In genomic region chr11:35529971-35530495, GRCh38 we compare ENCODE assay signal across 13 cellular contexts. TPM values are rescaled to one million over a fixed set of nuclear protein-coding genes. Genes with fewer than 3 reads are reported as not detected.
DNase-seq lines count a peak whose midpoint lies in the region; ATAC-seq, FAIRE-seq and TF ChIP-seq lines count a peak whose summit lies in the region.
"Had no signal": no experiment of that assay in that cellular context is flagged by ENCODE, and none has a peak within 500 bp of the region (broad histone marks: within the 10 kb centered on the region; RNA-seq: fewer than 3 reads in every experiment).

No MANE protein-coding gene starts in this region.

- in situ Hi-C loops in transverse colon (cut with MboI; ENCODE audit: low pct_ligation_motif_present in 1 of 4, low pct_unique_long_range_greater_than_20kb in 1 of 4, low sequenced_read_pairs in 3 of 4), result no loop called here

- ATAC-seq in Right ventricle myocardium inferior, result peak; percentile 24
- ATAC-seq in HG03439 (IDR thresholded peaks at IDR 0.05; ENCODE audit: unreplicated experiment), result no peak

- dilution Hi-C loops in keratinocyte (cut with MboI; ENCODE audit: extremely low pct_ligation_motif_present, low sequenced_read_pairs), result no loop called here

- DNase-seq in Right ventricle myocardium inferior (ENCODE audit: missing footprints) (no peak), right atrium auricular region (ENCODE audit: low spot score) (no peak), MCF 10A (ENCODE audit: unreplicated experiment) (peak; percentile 76), keratinocyte (ENCODE audit: low read depth, low spot score) (no peak), transverse colon (no peak), NCI-H1105 treated with DMSO at 0.1 percent for 48 hours (lab: John Stamatoyannopoulos, UW) (no peak), NCI-H2227 treated with DMSO at 0.1 percent for 48 hours (lab: John Stamatoyannopoulos, UW) (no peak)
- DNase-seq: activated CD8-positive, alpha-beta memory T cell treated with anti-CD3 and anti-CD28 coated beads, Interleukin-2, amount 50 U/mL, for 48 hours; NCI-H510A had no signal

- no peak overlapping the region for H3K4me3 ChIP-seq in right atrium auricular region
- no peak overlapping the region for H3K4me3 ChIP-seq in keratinocyte (ENCODE audit: control insufficient read depth in 2 of 3, extremely low read depth in 1 of 3, insufficient read depth in 2 of 3, low read depth in 1 of 3, low read length in 3 of 3)
- H3K4me3 ChIP-seq in transverse colon, result no peak overlapping the region

- H3K4me3 Mint-ChIP-seq in MCF 10A (ENCODE audit: unreplicated experiment), result no peak overlapping the region

- H3K9ac ChIP-seq in keratinocyte (ENCODE audit: control insufficient read depth, extremely low read depth, insufficient read depth, low read length), result no peak overlapping the region
- H3K9ac ChIP-seq: KMS-11 had no signal

- H3K4me1 ChIP-seq in right atrium auricular region, result peaks cover 0 to 20% of the 10 kb centered on the region in 2 donors
- peaks cover 31% of the 10 kb centered on the region for H3K4me1 ChIP-seq in keratinocyte (ENCODE audit: control insufficient read depth, extremely low read depth, insufficient read depth, low read length)
- H3K4me1 ChIP-seq in transverse colon, result peaks cover 0 to 5% (median 0%) of the 10 kb centered on the region in 4 donors

- peak overlapping the region; percentile 46 for H3K4me2 ChIP-seq in keratinocyte (ENCODE audit: control insufficient read depth, extremely low read depth, insufficient read depth, low read depth, low read length)
- H3K4me2 ChIP-seq: KMS-11 had no signal

- no TSS peak for BruUV-seq in MCF 10A (replicated peaks; lab: Mats Ljungman, UMichigan)

- H3K36me3 Mint-ChIP-seq in MCF 10A (ENCODE audit: insufficient read depth, unreplicated experiment), result no peaks in the 10 kb centered on the region

- H3K27me3 Mint-ChIP-seq in MCF 10A (ENCODE audit: insufficient read depth, unreplicated experiment), result no peaks in the 10 kb centered on the region

- FAIRE-seq in keratinocyte (lab: Jason Lieb, UNC), result peak; percentile 98

- H3K79me2 ChIP-seq in keratinocyte (ENCODE audit: control insufficient read depth, insufficient read depth, low read length), result no peaks in the 10 kb centered on the region

- 33 to 77% methylated on average over 1 to 2 of the region's 2 CpGs for WGBS in transverse colon (ENCODE audit: low coverage in 1 of 2), 2 donors

- H3K4me1 Mint-ChIP-seq in MCF 10A (ENCODE audit: insufficient read depth, unreplicated experiment), result peaks cover 18% of the 10 kb centered on the region

- peak overlapping the region; percentile 67 for H2AFZ ChIP-seq in keratinocyte (ENCODE audit: control insufficient read depth, low read length)

- no peaks in the 10 kb centered on the region for H3K27me3 ChIP-seq in right atrium auricular region
- no peaks in the 10 kb centered on the region for H3K27me3 ChIP-seq in keratinocyte (ENCODE audit: control insufficient read depth, extremely low read depth, insufficient read depth, low read length)
- H3K27me3 ChIP-seq in transverse colon, result peaks cover 42% of the 10 kb centered on the region

- no peaks in the 10 kb centered on the region for H3K9me1 ChIP-seq in keratinocyte (ENCODE audit: control insufficient read depth, extremely low read depth, insufficient read depth, low read length)

- intact Hi-C loops in Right ventricle myocardium inferior (cut with DNase I), result no loop called here
- intact Hi-C loops in MCF 10A (cut with micrococcal nuclease), result no loop called here
- intact Hi-C loops in transverse colon (cut with DNase I; ENCODE audit: low total_unique reads), result no loop called here

- H3K9me3 ChIP-seq in right atrium auricular region (no peaks in the 10 kb centered on the region), keratinocyte (ENCODE audit: control insufficient read depth, low read depth, low read length) (no peaks in the 10 kb centered on the region), transverse colon (no peaks in the 10 kb centered on the region)

- no peak for TF ChIP-seq CTCF in right atrium auricular region (IDR thresholded peaks at IDR 0.05)
- TF ChIP-seq CTCF in MCF 10A (IDR thresholded peaks at IDR 0.05; ENCODE audit: unreplicated experiment), result no peak
- no peak for TF ChIP-seq CTCF in keratinocyte (optimal IDR thresholded peaks at IDR 0.05 in 1 of 3, IDR thresholded peaks at IDR 0.05 in 1 of 3, conservative IDR thresholded peaks at IDR 0.05 in 1 of 3; ENCODE audit: extremely low read depth in 1 of 3, insufficient read depth in 2 of 3, low read length in 3 of 3)
- no peak for TF ChIP-seq CTCF in transverse colon (IDR thresholded peaks at IDR 0.05)

- H3K27ac Mint-ChIP-seq in MCF 10A (ENCODE audit: low read depth, unreplicated experiment), result peak overlapping the region; percentile 77

- POLR2A ChIA-PET in MCF 10A (lab: Yijun Ruan, JAX), result interaction anchor here (0.6 to 1.6 kb wide), 11 partner anchors 10 to 419 kb away, joined by 3 to 7 read pairs (median 3); no protein-coding TSS in a partner anchor

- no peak for TF ChIP-seq POLR2A in transverse colon (IDR thresholded peaks at IDR 0.05)

- no peaks in the 10 kb centered on the region for H3K9me3 Mint-ChIP-seq in MCF 10A (ENCODE audit: unreplicated experiment)

- no peak for TF ChIP-seq EP300 in transverse colon (IDR thresholded peaks at IDR 0.05; ENCODE audit: low read depth)

- CTCF ChIA-PET in MCF 10A (lab: Yijun Ruan, JAX), result interaction anchor here (0.7 to 1.6 kb wide), 3 partner anchors 37 to 44 kb away, joined by 3 to 5 read pairs (median 4); no protein-coding TSS in a partner anchor

- no peaks in the 10 kb centered on the region for H3K36me3 ChIP-seq in right atrium auricular region
- no peaks in the 10 kb centered on the region for H3K36me3 ChIP-seq in keratinocyte (ENCODE audit: control insufficient read depth in 2 of 2, extremely low read depth in 1 of 2, insufficient read depth in 2 of 2, low read length in 2 of 2)
- H3K36me3 ChIP-seq in transverse colon, result no peaks in the 10 kb centered on the region

- H3K27ac ChIP-seq in right atrium auricular region (no peak overlapping the region), keratinocyte (ENCODE audit: control insufficient read depth, insufficient read depth, low read length) (peak overlapping the region; percentile 49), transverse colon (no peak overlapping the region)
- H3K27ac ChIP-seq: 22Rv1, KMS-11 had no signal

- H4K20me1 ChIP-seq in keratinocyte (ENCODE audit: control insufficient read depth, extremely low read depth, insufficient read depth, low read length), result no peaks in the 10 kb centered on the region

RNA-seq across cellular contexts. Expression of gene PAMR1, which starts 4.6 kb away (rescaled TPM):
- total RNA-seq in Right ventricle myocardium inferior, result 14.5 TPM
- 10 to 100 TPM in 1 of 2 donors, 1 to 10 TPM in 1; 8.6 to 15.3 TPM for total RNA-seq in right atrium auricular region
- 0.51 TPM in 1 of 2 replicates, not detected in the other for total RNA-seq in MCF 10A (2022)
- 4.1 to 10.0 TPM (median 4.4 TPM) in 3 replicates for polyA plus RNA-seq in keratinocyte
- 3.7 TPM for polyA plus RNA-seq in keratinocyte (2011; ENCODE audit: low read depth)
- 3.7 and 4.9 TPM in 2 replicates for polyA plus RNA-seq in keratinocyte (2011; cell fraction: cytosol; rRNA removed)
- 12.1 and 16.1 TPM in 2 replicates for polyA plus RNA-seq in keratinocyte (2011; cell fraction: nucleus; rRNA removed)
- polyA plus RNA-seq in keratinocyte (2012; ENCODE audit: low replicate concordance), result 3.2 and 14.2 TPM in 2 replicates
- 3.8 to 14.5 TPM (median 3.9 TPM) in 3 replicates for polyA minus RNA-seq in keratinocyte
- 5.0 TPM for polyA minus RNA-seq in keratinocyte (2011; cell fraction: cytosol; rRNA and poly(A)+ RNA removed)
- polyA minus RNA-seq in keratinocyte (2011; cell fraction: nucleus; rRNA and poly(A)+ RNA removed), result 5.9 and 14.6 TPM in 2 replicates
- 10 to 100 TPM in 2 of 4 donors, 1 to 10 TPM in 2; 4.0 to 13.5 (median 10.4) TPM for total RNA-seq in transverse colon
- total RNA-seq: T-helper 2 cell treated with Interferon-gamma antibody and Interleukin-4, amounts not matched to agents 100 ng/mL and 5 ng/mL, for 36 hours had no signal
